Comparison of ENCODE assay signal across 8 cellular contexts in the genomic region with DNA sequence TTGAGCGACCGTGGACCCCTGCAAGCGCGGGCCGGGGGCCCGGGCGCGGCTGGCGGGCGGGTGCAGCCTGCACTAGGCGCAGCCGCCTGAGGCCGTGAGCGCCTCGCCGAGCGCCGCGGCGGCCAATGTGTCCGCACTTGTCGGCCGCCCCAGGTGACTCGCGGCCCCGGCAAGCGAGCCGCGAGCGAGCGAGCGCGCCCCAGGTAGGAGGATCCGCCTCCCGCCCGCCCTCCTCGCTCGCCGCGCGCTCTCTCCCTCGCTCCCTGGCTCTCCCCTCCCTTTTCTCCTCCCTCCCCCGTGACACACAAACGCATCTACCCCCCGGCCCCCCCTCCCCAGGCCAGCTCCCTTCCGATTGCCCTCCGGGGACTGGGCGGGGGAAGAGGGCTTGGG. TPM values are rescaled to one million over a fixed set of nuclear protein-coding genes. Genes with fewer than 3 reads are reported as not detected.
DNase-seq lines count a peak whose midpoint lies in the region; ATAC-seq and TF ChIP-seq lines count a peak whose summit lies in the region.

A gene (minus strand): TSS at position 160 of the 393 bp plus-strand sequence. CDS start 408 bp downstream, outside the sequence.

- no peak for DNase-seq in T-helper 1 cell
- no peak for DNase-seq in NT2/D1 (ENCODE audit: low read depth, low spot score)
- no peak for DNase-seq in fibroblast of lung (ENCODE audit: low read depth in 2 of 2)
- no peak for DNase-seq in activated CD8-positive, alpha-beta memory T cell treated with anti-CD3 and anti-CD28 coated beads, Interleukin-2, amount 10 ng/mL, durations not matched to agents 7 days and 5 days
- DNase-seq in A172 (ENCODE audit: low spot score) = no peak
- DNase-seq in stimulated activated CD4-positive, alpha-beta T cell treated with anti-CD3 and anti-CD28 coated beads, Interleukin-1b, Interleukin-23, amount 100 ng/mL, for 48 hours = no peak

- H4K20me1 ChIP-seq in fibroblast of lung (ENCODE audit: control insufficient read depth, extremely low read depth, insufficient read depth, low read length) = no peaks in the 10 kb centered on the region

- peaks cover 39% of the 10 kb centered on the region for H3K27me3 Mint-ChIP-seq in T-helper 1 cell treated with Interleukin-12 subunit alpha and Interleukin-12 subunit beta and Interleukin-4 antibody, amounts not matched to agents 30 μg/mL and 1 μg/mL, for 36 hours (ENCODE audit: low read depth)
- peaks cover 42% of the 10 kb centered on the region for H3K27me3 Mint-ChIP-seq in stimulated activated memory B cell treated with anti-CD40 and anti-IgM and Interleukin-4, amounts not matched to agents 10 μg/mL and 1 μg/mL and 100 μg/mL, for 72 hours
- H3K27me3 Mint-ChIP-seq in activated CD8-positive, alpha-beta memory T cell treated with anti-CD3 and anti-CD28 coated beads, Interleukin-2, amount 10 ng/mL, durations not matched to agents 7 days and 5 days = peaks cover 43% of the 10 kb centered on the region

- no peak for TF ChIP-seq CTCF in fibroblast of lung (conservative IDR thresholded peaks at IDR 0.05 in 1 of 2, IDR thresholded peaks at IDR 0.05 in 1 of 2; ENCODE audit: low read depth in 1 of 2, low read length in 2 of 2)

- no peaks in the 10 kb centered on the region for H3K79me2 ChIP-seq in fibroblast of lung (ENCODE audit: control insufficient read depth, insufficient read depth, low read length)

- no peak within 1 kb of the TSS for H3K27ac ChIP-seq in fibroblast of lung (ENCODE audit: insufficient read depth, low read length)

- peaks cover 67% of the 10 kb centered on the region for H3K27me3 ChIP-seq in NT2/D1 (ENCODE audit: insufficient read depth, insufficient read length)
- peaks cover 55% of the 10 kb centered on the region for H3K27me3 ChIP-seq in fibroblast of lung (ENCODE audit: control insufficient read depth, insufficient read depth, low read length)

- CTCF ChIA-PET in activated CD8-positive, alpha-beta memory T cell treated with anti-CD3 and anti-CD28 coated beads, Interleukin-2, amount 10 ng/mL, durations not matched to agents 7 days and 5 days (lab: Charles Lee) = interaction anchor here (0.6 to 0.7 kb wide), 2 partner anchors 363 to 399 kb away, joined by 3 to 4 read pairs; no protein-coding TSS in a partner anchor

- H3K36me3 ChIP-seq in NT2/D1 (ENCODE audit: insufficient read depth, insufficient read length, low read length) (no peaks in the 10 kb centered on the region), fibroblast of lung (ENCODE audit: control insufficient read depth, insufficient read depth, low read length) (no peaks in the 10 kb centered on the region)

- no peak within 1 kb of the TSS for H2AFZ ChIP-seq in fibroblast of lung (ENCODE audit: low read length)

- peak within 1 kb of the TSS; percentile 8 for H3K4me3 Mint-ChIP-seq in T-helper 1 cell treated with Interleukin-12 subunit alpha and Interleukin-12 subunit beta and Interleukin-4 antibody, amounts not matched to agents 30 μg/mL and 1 μg/mL, for 36 hours
- peak within 1 kb of the TSS; percentile 66 for H3K4me3 Mint-ChIP-seq in stimulated activated memory B cell treated with anti-CD40 and anti-IgM and Interleukin-4, amounts not matched to agents 10 μg/mL and 1 μg/mL and 100 μg/mL, for 72 hours
- H3K4me3 Mint-ChIP-seq in activated CD8-positive, alpha-beta memory T cell treated with anti-CD3 and anti-CD28 coated beads, Interleukin-2, amount 10 ng/mL, durations not matched to agents 7 days and 5 days = no peak within 1 kb of the TSS

- peaks cover 15% of the 10 kb centered on the region for H3K4me1 ChIP-seq in NT2/D1 (ENCODE audit: insufficient read depth, insufficient read length)
- H3K4me1 ChIP-seq in fibroblast of lung (ENCODE audit: control insufficient read depth, extremely low read depth, insufficient read depth, low read length) = no peaks in the 10 kb centered on the region

- H3K4me3 ChIP-seq in NT2/D1 (ENCODE audit: insufficient read length, low read depth) (peak within 1 kb of the TSS; percentile 28), fibroblast of lung (replicated peaks in 1 of 4; ENCODE audit: control extremely low read depth in 1 of 4, insufficient read depth in 1 of 4, low read depth in 3 of 4, low read length in 4 of 4) (no peak within 1 kb of the TSS)

- no peaks in the 10 kb centered on the region for H3K36me3 Mint-ChIP-seq in T-helper 1 cell treated with Interleukin-12 subunit alpha and Interleukin-12 subunit beta and Interleukin-4 antibody, amounts not matched to agents 30 μg/mL and 1 μg/mL, for 36 hours (ENCODE audit: low read depth)
- H3K36me3 Mint-ChIP-seq in stimulated activated memory B cell treated with anti-CD40 and anti-IgM and Interleukin-4, amounts not matched to agents 10 μg/mL and 1 μg/mL and 100 μg/mL, for 72 hours = no peaks in the 10 kb centered on the region
- H3K36me3 Mint-ChIP-seq in activated CD8-positive, alpha-beta memory T cell treated with anti-CD3 and anti-CD28 coated beads, Interleukin-2, amount 10 ng/mL, durations not matched to agents 7 days and 5 days = no peaks in the 10 kb centered on the region

- H3K9me3 Mint-ChIP-seq in T-helper 1 cell treated with Interleukin-12 subunit alpha and Interleukin-12 subunit beta and Interleukin-4 antibody, amounts not matched to agents 30 μg/mL and 1 μg/mL, for 36 hours = no peaks in the 10 kb centered on the region
- no peaks in the 10 kb centered on the region for H3K9me3 Mint-ChIP-seq in stimulated activated memory B cell treated with anti-CD40 and anti-IgM and Interleukin-4, amounts not matched to agents 10 μg/mL and 1 μg/mL and 100 μg/mL, for 72 hours
- H3K9me3 Mint-ChIP-seq in activated CD8-positive, alpha-beta memory T cell treated with anti-CD3 and anti-CD28 coated beads, Interleukin-2, amount 10 ng/mL, durations not matched to agents 7 days and 5 days (ENCODE audit: low read depth) = no peaks in the 10 kb centered on the region

- peak within 1 kb of the TSS; percentile 44 for H3K4me2 ChIP-seq in fibroblast of lung (ENCODE audit: extremely low read depth, insufficient read depth, low read length)

- H3K27ac Mint-ChIP-seq in T-helper 1 cell treated with Interleukin-12 subunit alpha and Interleukin-12 subunit beta and Interleukin-4 antibody, amounts not matched to agents 30 μg/mL and 1 μg/mL, for 36 hours = no peak within 1 kb of the TSS
- no peak within 1 kb of the TSS for H3K27ac Mint-ChIP-seq in stimulated activated memory B cell treated with anti-CD40 and anti-IgM and Interleukin-4, amounts not matched to agents 10 μg/mL and 1 μg/mL and 100 μg/mL, for 72 hours
- H3K27ac Mint-ChIP-seq in activated CD8-positive, alpha-beta memory T cell treated with anti-CD3 and anti-CD28 coated beads, Interleukin-2, amount 10 ng/mL, durations not matched to agents 7 days and 5 days = no peak within 1 kb of the TSS

- no peak for ATAC-seq in stimulated activated memory B cell treated with anti-CD40 and anti-IgM and Interleukin-4, amounts not matched to agents 10 μg/mL and 1 μg/mL and 100 μg/mL, for 72 hours
- ATAC-seq in activated CD8-positive, alpha-beta memory T cell treated with anti-CD3 and anti-CD28 coated beads, Interleukin-2, amount 10 ng/mL, durations not matched to agents 7 days and 5 days = no peak

- peaks cover 16% of the 10 kb centered on the region; the same call in 1 of the 2 replicates for H3K9me3 ChIP-seq in NT2/D1 (ENCODE audit: insufficient read depth, low read length)
- no peaks in the 10 kb centered on the region for H3K9me3 ChIP-seq in fibroblast of lung (ENCODE audit: control insufficient read depth, insufficient read depth, low read depth, low read length)

- H3K9ac ChIP-seq in NT2/D1 (ENCODE audit: insufficient read length, low read depth) (peak within 1 kb of the TSS; percentile 50), fibroblast of lung (ENCODE audit: insufficient read depth, low read length) (no peak within 1 kb of the TSS)

- no peaks in the 10 kb centered on the region for H3K4me1 Mint-ChIP-seq in T-helper 1 cell treated with Interleukin-12 subunit alpha and Interleukin-12 subunit beta and Interleukin-4 antibody, amounts not matched to agents 30 μg/mL and 1 μg/mL, for 36 hours (ENCODE audit: low read depth)
- peaks cover 15% of the 10 kb centered on the region for H3K4me1 Mint-ChIP-seq in stimulated activated memory B cell treated with anti-CD40 and anti-IgM and Interleukin-4, amounts not matched to agents 10 μg/mL and 1 μg/mL and 100 μg/mL, for 72 hours
- H3K4me1 Mint-ChIP-seq in activated CD8-positive, alpha-beta memory T cell treated with anti-CD3 and anti-CD28 coated beads, Interleukin-2, amount 10 ng/mL, durations not matched to agents 7 days and 5 days = peaks cover 8% of the 10 kb centered on the region

RNA-seq across cellular contexts. Expression of the gene that starts here (rescaled TPM):
- total RNA-seq in fibroblast of lung = under 0.01 and 0.17 TPM in 2 replicates
- polyA plus RNA-seq in fibroblast of lung = 0.17 TPM in 1 of 2 replicates, not detected in the other
- 0.06 and 0.76 TPM in 2 replicates for polyA plus RNA-seq in fibroblast of lung (2012)
- 0.41 TPM in 1 of 2 replicates, not detected in the other for polyA minus RNA-seq in fibroblast of lung (ENCODE audit: low replicate concordance)
- total RNA-seq in activated CD8-positive, alpha-beta memory T cell treated with anti-CD3 and anti-CD28 coated beads, Interleukin-2, amount 10 ng/mL, durations not matched to agents 7 days and 5 days = not detected
- 4.5 and 6.3 TPM in 2 replicates for total RNA-seq in A172 (2014; rRNA removed; shearing (Covaris generic))
